15 cellular contexts compared by ENCODE assay signal in the genomic region with DNA sequence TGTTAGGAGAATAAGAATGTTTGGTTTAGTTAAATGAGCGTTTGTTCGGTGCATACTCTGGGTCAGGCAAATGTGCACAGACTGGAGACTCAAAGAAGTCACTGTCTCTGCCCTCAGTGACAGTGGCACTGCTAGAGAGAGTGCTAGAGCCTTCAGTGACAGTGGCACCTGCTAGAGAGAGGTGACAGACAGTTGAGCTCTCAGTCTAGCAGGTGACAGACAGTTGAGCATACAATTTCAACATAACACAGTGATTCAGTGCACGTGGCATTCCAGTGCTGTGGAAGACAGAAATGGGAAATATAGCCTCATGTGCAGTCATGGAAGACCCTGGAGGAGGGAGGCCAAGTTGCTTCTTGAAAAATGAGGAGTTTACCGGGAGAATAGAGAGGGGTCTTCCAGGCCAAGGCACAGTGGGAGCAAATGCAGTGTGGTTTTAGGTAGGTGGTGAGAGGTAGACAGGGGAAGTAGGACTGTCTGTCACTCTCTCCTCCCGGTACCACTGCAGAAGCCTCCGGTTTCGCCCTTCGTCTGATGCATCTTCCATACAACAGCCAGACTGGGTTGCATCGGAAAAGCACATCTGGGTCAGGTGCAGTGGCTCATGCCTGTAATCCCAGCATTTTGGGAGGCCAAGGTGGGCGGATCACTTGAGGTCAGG.
A peak's percentile ranks its signal among the peaks of the same experiment; 100 is the strongest.
DNase-seq lines count a peak whose midpoint lies in the region; ATAC-seq, FAIRE-seq and TF ChIP-seq lines count a peak whose summit lies in the region.
"Had no signal": no experiment of that assay in that cellular context is flagged by ENCODE, and none has a peak within 500 bp of the region (broad histone marks: within the 10 kb centered on the region; RNA-seq: fewer than 3 reads in every experiment).

No MANE protein-coding gene starts in this region.

- H3K27me3 ChIP-seq in GM12878 (replicated peaks in 1 of 2; ENCODE audit: control insufficient read depth in 2 of 2, insufficient read depth in 2 of 2, low read length in 1 of 2) = no peaks in the 10 kb centered on the region
- no peaks in the 10 kb centered on the region for H3K27me3 ChIP-seq in skeletal muscle tissue (ENCODE audit: control insufficient read depth in 3 of 3, insufficient read depth in 3 of 3, low read length in 3 of 3)
- H3K27me3 ChIP-seq: ovary had no signal

- no peaks in the 10 kb centered on the region for H3K9me3 ChIP-seq in OCI-LY7 (ENCODE audit: low read length)
- peaks cover 2% of the 10 kb centered on the region; the same call in 2 of the 3 replicates for H3K9me3 ChIP-seq in GM12878 (replicated peaks; ENCODE audit: control insufficient read depth, insufficient read depth, low read length)
- no peaks in the 10 kb centered on the region for H3K9me3 ChIP-seq in skeletal muscle tissue (ENCODE audit: control insufficient read depth in 3 of 3, low read length in 3 of 3)
- H3K9me3 ChIP-seq: ovary had no signal

- H3K4me2 ChIP-seq in OCI-LY7 (ENCODE audit: low read length) = peak overlapping the region; percentile 5; the same call in 1 of the 2 replicates
- H3K4me2 ChIP-seq in GM12878 (ENCODE audit: control insufficient read depth, insufficient read depth) = no peak overlapping the region

- no peak overlapping the region for H3K9ac ChIP-seq in GM12878 (ENCODE audit: control insufficient read depth, insufficient read depth, low read length)
- H3K9ac ChIP-seq in skeletal muscle tissue (ENCODE audit: low read depth in 1 of 3, low read length in 3 of 3) = no peak overlapping the region

- H3K9me2 ChIP-seq in OCI-LY7 (ENCODE audit: insufficient read depth, low read length) = no peaks in the 10 kb centered on the region

- POLR2A ChIA-PET in OCI-LY7 (lab: Charles Lee) (interaction anchor here (0.7 kb wide), 1 partner anchor 342 kb away, joined by 3 read pairs; no protein-coding TSS in a partner anchor), GM12878 (lab: Charles Lee) (no interaction called here)

- peak overlapping the region; percentile 95 for H3K27ac Mint-ChIP-seq in activated naive CD4-positive, alpha-beta T cell treated with anti-CD3 and anti-CD28 coated beads, Interleukin-2, amount 10 ng/mL, durations not matched to agents 7 days and 5 days
- H3K27ac Mint-ChIP-seq in Calu3 (ENCODE audit: unreplicated experiment) = no peak overlapping the region
- H3K27ac Mint-ChIP-seq: activated B cell treated with CpG ODN at 0.5 μM for 24 hours had no signal

- no peaks in the 10 kb centered on the region for H3K36me3 ChIP-seq in OCI-LY7 (ENCODE audit: insufficient read depth, low read length)
- H3K36me3 ChIP-seq in GM12878 (ENCODE audit: control insufficient read depth in 2 of 2, insufficient read depth in 2 of 2, low read length in 1 of 2) = no peaks in the 10 kb centered on the region
- no peaks in the 10 kb centered on the region for H3K36me3 ChIP-seq in skeletal muscle tissue (ENCODE audit: control insufficient read depth in 3 of 3, insufficient read depth in 3 of 3, low read length in 3 of 3)
- H3K36me3 ChIP-seq: ovary had no signal

- peaks cover 10% of the 10 kb centered on the region for H3K9me3 Mint-ChIP-seq in activated naive CD4-positive, alpha-beta T cell treated with anti-CD3 and anti-CD28 coated beads, Interleukin-2, amount 10 ng/mL, durations not matched to agents 7 days and 5 days
- H3K9me3 Mint-ChIP-seq in Calu3 (ENCODE audit: low read depth, unreplicated experiment) = peaks cover 4% of the 10 kb centered on the region

- CTCF ChIA-PET in activated naive CD4-positive, alpha-beta T cell treated with anti-CD3 and anti-CD28 coated beads, Interleukin-2, amount 10 ng/mL, durations not matched to agents 7 days and 5 days (lab: Charles Lee) = interaction anchor here (0.6 kb wide), 1 partner anchor 15 kb away, joined by 3 read pairs; no protein-coding TSS in a partner anchor
- CTCF ChIA-PET in OCI-LY7 (lab: Charles Lee; ENCODE audit: unreplicated experiment) = no interaction called here
- CTCF ChIA-PET in GM12878 (lab: Yijun Ruan, JAX) = no interaction called here
- CTCF ChIA-PET in Calu3 (lab: Charles Lee) = no interaction called here

- H3K4me3 ChIP-seq in OCI-LY7 (ENCODE audit: low read depth, low read length, poor library complexity, severe bottlenecking) (no peak overlapping the region), GM12878 (no peak overlapping the region), skeletal muscle tissue (ENCODE audit: low read length in 3 of 3) (no peak overlapping the region)
- H3K4me3 ChIP-seq: ovary had no signal

- H3K4me3 Mint-ChIP-seq in activated naive CD4-positive, alpha-beta T cell treated with anti-CD3 and anti-CD28 coated beads, Interleukin-2, amount 10 ng/mL, durations not matched to agents 7 days and 5 days = no peak overlapping the region
- H3K4me3 Mint-ChIP-seq in Calu3 (ENCODE audit: low read depth, unreplicated experiment) = no peak overlapping the region
- H3K4me3 Mint-ChIP-seq: activated B cell treated with CpG ODN at 0.5 μM for 24 hours had no signal

- SMC1A ChIA-PET in GM12878 (lab: Charles Lee; ENCODE audit: uncharacterized antibody, unreplicated experiment) = no interaction called here

- no peak for FAIRE-seq in GM12878 (lab: Jason Lieb, UNC)
- FAIRE-seq: urothelium cell line had no signal

- peaks cover 11% of the 10 kb centered on the region for H3K36me3 Mint-ChIP-seq in activated naive CD4-positive, alpha-beta T cell treated with anti-CD3 and anti-CD28 coated beads, Interleukin-2, amount 10 ng/mL, durations not matched to agents 7 days and 5 days
- peaks cover 6% of the 10 kb centered on the region for H3K36me3 Mint-ChIP-seq in Calu3 (ENCODE audit: insufficient read depth, unreplicated experiment)

- TF ChIP-seq POLR2A in GM12878 (IDR thresholded peaks at IDR 0.05; ENCODE audit: low read depth, low read length) = no peak

- intact Hi-C loops in OCI-LY7 (cut with micrococcal nuclease; ENCODE audit: unreplicated experiment) (no loop called here), GM12878 (cut with micrococcal nuclease; ENCODE audit: unreplicated experiment) (no loop called here), Calu3 (cut with micrococcal nuclease; ENCODE audit: unreplicated experiment) (no loop called here)

- H3K4me1 Mint-ChIP-seq in activated naive CD4-positive, alpha-beta T cell treated with anti-CD3 and anti-CD28 coated beads, Interleukin-2, amount 10 ng/mL, durations not matched to agents 7 days and 5 days = peaks cover 76% of the 10 kb centered on the region
- peaks cover 35% of the 10 kb centered on the region for H3K4me1 Mint-ChIP-seq in Calu3 (ENCODE audit: low read depth, unreplicated experiment)
- H3K4me1 Mint-ChIP-seq: activated B cell treated with CpG ODN at 0.5 μM for 24 hours had no signal

- RAD21 ChIA-PET in GM12878 (lab: Charles Lee; ENCODE audit: unreplicated experiment) = no interaction called here

- WGBS in GM12878 (ENCODE audit: insufficient coverage, insufficient replicate concordance, low lambda C conversion rate, missing lambda C conversion rate) = 82% methylated on average over 10 of the region's 10 CpGs

- H4K20me1 ChIP-seq in OCI-LY7 (ENCODE audit: insufficient read depth, low read length) = no peaks in the 10 kb centered on the region
- H4K20me1 ChIP-seq in GM12878 (ENCODE audit: control insufficient read depth, insufficient read depth) = no peaks in the 10 kb centered on the region

- H3K27ac ChIP-seq in OCI-LY7 (ENCODE audit: low read depth, low read length, poor library complexity, severe bottlenecking) = no peak overlapping the region
- no peak overlapping the region for H3K27ac ChIP-seq in GM12878 (ENCODE audit: control insufficient read depth, insufficient read depth)
- H3K27ac ChIP-seq in skeletal muscle tissue (ENCODE audit: low read depth, low read length) = peak overlapping the region; percentile 66
- H3K27ac ChIP-seq: ovary had no signal

- H3K79me2 ChIP-seq in OCI-LY7 (ENCODE audit: insufficient read depth, low read depth, low read length) (no peaks in the 10 kb centered on the region), GM12878 (ENCODE audit: control insufficient read depth, insufficient read depth, low read length) (no peaks in the 10 kb centered on the region)

- no peak overlapping the region for H2AFZ ChIP-seq in OCI-LY7 (ENCODE audit: low read length)
- H2AFZ ChIP-seq in GM12878 (ENCODE audit: control insufficient read depth, low read depth, low read length) = no peak overlapping the region

- no peak for TF ChIP-seq RAD21 in GM12878 (IDR thresholded peaks at IDR 0.05; ENCODE audit: insufficient read depth, low read depth, low read length)

- ATAC-seq in GM12878 (peak; percentile 30; the same call in 2 of the 3 replicates), esophagus mucosa (no peak)

- H3K4me1 ChIP-seq in OCI-LY7 (ENCODE audit: insufficient read depth, low read length, poor library complexity, severe bottlenecking) (peaks cover 42% of the 10 kb centered on the region), GM12878 (ENCODE audit: control insufficient read depth, insufficient read depth, low read length) (peaks cover 16% of the 10 kb centered on the region), skeletal muscle tissue (ENCODE audit: control insufficient read depth in 3 of 3, insufficient read depth in 3 of 3, low read length in 3 of 3) (peaks cover 4 to 8% (median 5%) of the 10 kb centered on the region in 3 donors)

- BruUV-seq in OCI-LY7 (replicated peaks; lab: Mats Ljungman, UMichigan) (no TSS peak), GM12878 (replicated peaks; lab: Mats Ljungman, UMichigan) (no TSS peak), Calu3 (replicated peaks; lab: Mats Ljungman, UMichigan) (no TSS peak)

- no peak for DNase-seq in activated naive CD4-positive, alpha-beta T cell treated with anti-CD3 and anti-CD28 coated beads, Interleukin-2, amount 10 ng/mL, durations not matched to agents 7 days and 5 days
- DNase-seq in activated naive CD4-positive, alpha-beta T cell treated with anti-CD3 and anti-CD28 coated beads, Interleukin-2, amount 50 U/mL, for 16 hours = no peak
- DNase-seq in OCI-LY7 (ENCODE audit: low spot score) (no peak), GM12878 (ENCODE audit: low read depth, low spot score) (no peak), Calu3 (no peak), SW 1271 (lab: John Stamatoyannopoulos, UW) (no peak)
- DNase-seq: activated B cell treated with CpG ODN at 0.5 μM for 24 hours, AML-193, anterior cingulate cortex, mesendoderm, NCI-H1092, ovary had no signal

- no peak for TF ChIP-seq CTCF in OCI-LY7 (conservative IDR thresholded peaks at IDR 0.05; ENCODE audit: low read length)
- no peak for TF ChIP-seq CTCF in GM12878 (IDR thresholded peaks at IDR 0.05 in 2 of 3, conservative IDR thresholded peaks at IDR 0.05 in 1 of 3; ENCODE audit: control insufficient read depth in 2 of 3, extremely low read depth in 1 of 3, insufficient read depth in 1 of 3, low read depth in 3 of 3, low read length in 3 of 3)
- TF ChIP-seq CTCF in Calu3 (IDR thresholded peaks at IDR 0.05; ENCODE audit: unreplicated experiment) = no peak

- no peak for TF ChIP-seq EP300 in GM12878 (IDR thresholded peaks at IDR 0.05; ENCODE audit: borderline replicate concordance in 1 of 2, control insufficient read depth in 1 of 2, low read depth in 2 of 2, low read length in 2 of 2)

- in situ Hi-C loops in GM12878 (cut with MboI) = no loop called here

- H3K27me3 Mint-ChIP-seq in activated naive CD4-positive, alpha-beta T cell treated with anti-CD3 and anti-CD28 coated beads, Interleukin-2, amount 10 ng/mL, durations not matched to agents 7 days and 5 days = no peaks in the 10 kb centered on the region
- H3K27me3 Mint-ChIP-seq in Calu3 (ENCODE audit: unreplicated experiment) = no peaks in the 10 kb centered on the region
- H3K27me3 Mint-ChIP-seq: activated B cell treated with CpG ODN at 0.5 μM for 24 hours had no signal
